Comparison of ENCODE assay signal across 11 cellular contexts in the genomic region with DNA sequence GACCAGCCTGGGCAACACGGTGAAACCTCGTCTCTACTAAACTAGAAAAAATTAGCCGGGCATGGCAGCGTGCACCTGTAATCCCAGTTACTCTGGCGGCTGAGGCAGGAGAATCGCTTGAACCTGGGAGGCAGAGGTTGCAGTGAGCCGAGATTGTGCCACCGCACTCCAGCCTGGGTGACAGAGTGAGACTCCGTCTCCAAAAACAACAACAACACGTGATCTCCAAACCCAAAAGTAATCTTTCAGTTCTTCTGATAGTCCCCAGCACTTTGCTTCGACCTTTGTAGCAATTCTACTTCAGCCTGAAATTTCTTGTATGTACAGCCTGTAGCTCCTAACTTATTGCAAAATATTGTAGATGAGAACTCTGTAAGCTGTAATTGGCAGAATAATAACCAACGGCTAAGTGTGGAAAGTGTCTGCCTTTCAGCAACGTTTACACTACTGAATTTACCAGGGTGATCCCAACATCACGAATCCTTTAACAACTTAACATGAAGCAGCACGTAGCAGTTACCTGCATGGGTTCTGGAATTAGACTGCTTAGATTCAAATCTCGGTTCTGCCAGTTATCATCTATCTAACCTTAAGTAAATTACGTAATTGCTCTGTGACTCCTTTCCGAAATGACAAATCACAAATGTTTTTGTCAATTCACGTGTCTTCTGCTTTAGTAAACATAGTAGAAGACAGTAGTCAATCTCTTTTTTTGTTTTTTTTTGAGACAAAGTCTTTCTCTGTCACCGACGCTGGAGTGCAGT. TPM values are rescaled to one million over a fixed set of nuclear protein-coding genes. Genes with fewer than 3 reads are reported as not detected.
DNase-seq lines count a peak whose midpoint lies in the region; ATAC-seq and TF ChIP-seq lines count a peak whose summit lies in the region.
"Not testable (repeated sequence)": the region's sequence is repeated elsewhere in the genome, so short reads cannot be mapped to it uniquely, and the experiment has no call there.
"Had no signal": no experiment of that assay in that cellular context is flagged by ENCODE, and none has a peak within 500 bp of the region (broad histone marks: within the 10 kb centered on the region; RNA-seq: fewer than 3 reads in every experiment).

No MANE protein-coding gene starts in this region.

- H3K9me3 ChIP-seq in CD4-positive, alpha-beta T cell (ENCODE audit: control insufficient read depth, low read length); KOPT-K1 (ENCODE audit: insufficient read depth, low read length, poor library complexity, severe bottlenecking); transverse colon: not testable (repeated sequence)

- H3K4me3 ChIP-seq in transverse colon = not testable (repeated sequence)

- H3K4me3 Mint-ChIP-seq in CD4-positive, alpha-beta T cell = peak overlapping the region; percentile 92
- peak overlapping the region; percentile 98 for H3K4me3 Mint-ChIP-seq in activated T-cell treated with anti-CD3 and anti-CD28 coated beads, Interleukin-2, amount 50 U/mL, for 24 hours
- peak overlapping the region; percentile 80 for H3K4me3 Mint-ChIP-seq in central memory CD8-positive, alpha-beta T cell
- H3K4me3 Mint-ChIP-seq in osteocyte (ENCODE audit: unreplicated experiment) = peak overlapping the region; percentile 96

- WGBS in transverse colon (ENCODE audit: low coverage in 1 of 2), 2 donors = 52 to 77% methylated on average over 9 to 21 of the region's 21 CpGs

- H3K9me3 Mint-ChIP-seq in CD4-positive, alpha-beta T cell; activated T-cell treated with anti-CD3 and anti-CD28 coated beads, Interleukin-2, amount 50 U/mL, for 24 hours; central memory CD8-positive, alpha-beta T cell; osteocyte (ENCODE audit: unreplicated experiment): not testable (repeated sequence)

- not testable (repeated sequence) for H3K36me3 ChIP-seq in KOPT-K1 (ENCODE audit: insufficient read depth, low read length); transverse colon

- not testable (repeated sequence) for H3K27me3 Mint-ChIP-seq in CD4-positive, alpha-beta T cell; activated T-cell treated with anti-CD3 and anti-CD28 coated beads, Interleukin-2, amount 50 U/mL, for 24 hours; central memory CD8-positive, alpha-beta T cell; osteocyte (ENCODE audit: unreplicated experiment)

- peak overlapping the region; percentile 90 for H3K27ac Mint-ChIP-seq in CD4-positive, alpha-beta T cell
- H3K27ac Mint-ChIP-seq in activated T-cell treated with anti-CD3 and anti-CD28 coated beads, Interleukin-2, amount 50 U/mL, for 24 hours = peak overlapping the region; percentile 99
- not testable (repeated sequence) for H3K27ac Mint-ChIP-seq in central memory CD8-positive, alpha-beta T cell (ENCODE audit: low read depth)
- H3K27ac Mint-ChIP-seq in osteocyte (ENCODE audit: unreplicated experiment) = peak overlapping the region; percentile 50

- POLR2A ChIA-PET in CD4-positive, alpha-beta T cell (lab: Charles Lee) = not testable (repeated sequence)

- not testable (repeated sequence) for ATAC-seq in CD4-positive, alpha-beta T cell (ENCODE audit: poor library complexity); central memory CD8-positive, alpha-beta T cell (replicated peaks; ENCODE audit: extremely low read depth, poor library complexity, severe bottlenecking)
- peak; percentile 23 for ATAC-seq in left lobe of liver

- not testable (repeated sequence) for TF ChIP-seq CTCF in CD4-positive, alpha-beta T cell (IDR thresholded peaks at IDR 0.05); osteocyte (IDR thresholded peaks at IDR 0.05); transverse colon (IDR thresholded peaks at IDR 0.05)

- not testable (repeated sequence) for H3K27ac ChIP-seq in CD4-positive, alpha-beta T cell (ENCODE audit: low read depth, low read length)
- H3K27ac ChIP-seq in KOPT-K1 (ENCODE audit: low read depth, low read length, poor library complexity, severe bottlenecking) (peak overlapping the region; percentile 44), transverse colon (peak overlapping the region; percentile 48 to 82 (median 74))

- intact Hi-C loops in CD4-positive, alpha-beta T cell (cut with DNase I, micrococcal nuclease) = loop anchor here in 1 of 2 experiments (10.0 kb wide), 1 partner anchor 59 kb away; a partner anchor contains a TSS
- intact Hi-C loops in transverse colon (cut with DNase I; ENCODE audit: low total_unique reads) = not testable (repeated sequence)

- CTCF ChIA-PET in CD4-positive, alpha-beta T cell (lab: Charles Lee) = not testable (repeated sequence)

- in situ Hi-C loops in transverse colon (cut with MboI; ENCODE audit: low pct_ligation_motif_present in 1 of 4, low pct_unique_long_range_greater_than_20kb in 1 of 4, low sequenced_read_pairs in 3 of 4) = not testable (repeated sequence)

- H3K27me3 ChIP-seq in CD4-positive, alpha-beta T cell (ENCODE audit: control insufficient read depth, insufficient read depth, low read length); transverse colon: not testable (repeated sequence)

- DNase-seq in CD4-positive, alpha-beta T cell; activated T-cell treated with anti-CD3 and anti-CD28 coated beads, Interleukin-2, amount 50 U/mL, for 24 hours; central memory CD8-positive, alpha-beta T cell (ENCODE audit: low spot score in 2 of 2); left lobe of liver (ENCODE audit: low spot score); osteocyte (ENCODE audit: extremely low spot score, unreplicated experiment); transverse colon: not testable (repeated sequence)
- DNase-seq in SIG-M5 treated with dmso at 0.1 percent for 504 hours (lab: John Stamatoyannopoulos, UW; ENCODE audit: unreplicated experiment) = peak; percentile 16

- TF ChIP-seq EP300 in transverse colon (IDR thresholded peaks at IDR 0.05; ENCODE audit: low read depth) = not testable (repeated sequence)

- not testable (repeated sequence) for H3K36me3 Mint-ChIP-seq in CD4-positive, alpha-beta T cell (ENCODE audit: low read depth); osteocyte (ENCODE audit: unreplicated experiment)
- peaks cover 13% of the 10 kb centered on the region for H3K36me3 Mint-ChIP-seq in activated T-cell treated with anti-CD3 and anti-CD28 coated beads, Interleukin-2, amount 50 U/mL, for 24 hours (ENCODE audit: low read depth)
- peaks cover 18% of the 10 kb centered on the region for H3K36me3 Mint-ChIP-seq in central memory CD8-positive, alpha-beta T cell (ENCODE audit: insufficient read depth)

- H3K4me1 ChIP-seq in transverse colon = not testable (repeated sequence)

- peaks cover 11% of the 10 kb centered on the region for H3K4me1 Mint-ChIP-seq in CD4-positive, alpha-beta T cell (ENCODE audit: low read depth)
- peaks cover 13% of the 10 kb centered on the region for H3K4me1 Mint-ChIP-seq in activated T-cell treated with anti-CD3 and anti-CD28 coated beads, Interleukin-2, amount 50 U/mL, for 24 hours (ENCODE audit: low read depth)
- not testable (repeated sequence) for H3K4me1 Mint-ChIP-seq in central memory CD8-positive, alpha-beta T cell; osteocyte (ENCODE audit: unreplicated experiment)

- not testable (repeated sequence) for TF ChIP-seq POLR2A in transverse colon (IDR thresholded peaks at IDR 0.05)

RNA-seq across cellular contexts. Expression of a gene that starts 1.2 kb away (rescaled TPM):
- 10 to 100 TPM; 17.5 to 17.7 TPM for total RNA-seq in CD4-positive, alpha-beta T cell
- 19.1 TPM for total RNA-seq in left lobe of liver
- total RNA-seq in osteocyte = 38.2 and 40.2 TPM in 2 replicates
- total RNA-seq in transverse colon = 10 to 100 TPM in 3 of 4 donors, 1 to 10 TPM in 1; 5.2 to 30.8 (median 18.9) TPM

RNA-seq across cellular contexts. Expression of a gene that starts 48.0 kb away (rescaled TPM):
- total RNA-seq in CD4-positive, alpha-beta T cell = not detected
- 0.03 TPM for total RNA-seq in left lobe of liver
- total RNA-seq in osteocyte = 0.13 TPM in 1 of 2 replicates, not detected in the other
- under 1 TPM in 2 of 4 donors, not detected in 2; under 0.01 to 0.16 TPM for total RNA-seq in transverse colon
- total RNA-seq: foreskin keratinocyte, left ventricle myocardium superior, M059J had no signal

RNA-seq across cellular contexts. Expression of a gene that starts 55.9 kb away (rescaled TPM):
- total RNA-seq in CD4-positive, alpha-beta T cell = 10 to 100 TPM; 13.7 to 16.9 TPM
- total RNA-seq in left lobe of liver = 6.4 TPM
- total RNA-seq in osteocyte = 17.3 and 19.1 TPM in 2 replicates
- 10 to 100 TPM in 3 of 4 donors, 1 to 10 TPM in 1; 3.0 to 20.1 (median 15.2) TPM for total RNA-seq in transverse colon
